In the genomic region with DNA sequence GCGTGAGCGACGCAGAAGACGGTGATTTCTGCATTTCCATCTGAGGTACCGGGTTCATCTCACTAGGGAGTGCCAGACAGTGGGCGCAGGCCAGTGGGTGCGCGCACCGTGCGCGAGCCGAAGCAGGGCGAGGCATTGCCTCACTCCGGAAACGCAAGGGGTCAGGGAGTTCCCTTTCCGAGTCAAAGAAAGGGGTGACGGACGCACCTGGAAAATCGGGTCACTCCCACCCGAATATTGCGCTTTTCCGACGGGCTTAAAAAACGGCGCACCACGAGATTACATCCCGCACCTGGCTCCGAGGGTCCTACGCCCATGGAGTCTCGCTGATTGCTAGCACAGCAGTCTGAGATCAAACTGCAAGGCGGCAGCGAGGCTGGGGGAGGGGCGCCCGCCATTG, we compare ENCODE assay signal across 8 cellular contexts.
A peak's percentile ranks its signal among the peaks of the same experiment; 100 is the strongest.
DNase-seq lines count a peak whose midpoint lies in the region; TF ChIP-seq lines count a peak whose summit lies in the region.
"Not testable (repeated sequence)": the region's sequence is repeated elsewhere in the genome, so short reads cannot be mapped to it uniquely, and the experiment has no call there.

No MANE protein-coding gene starts in this region.

- 59% methylated on average over 27 of the region's 34 CpGs for WGBS in esophagus muscularis mucosa
- 20 to 79% methylated on average over 3 to 30 of the region's 34 CpGs for WGBS in transverse colon (ENCODE audit: low coverage in 1 of 2), 2 donors

- intact Hi-C loops in MCF 10A (cut with micrococcal nuclease); transverse colon (cut with DNase I; ENCODE audit: low total_unique reads): not testable (repeated sequence)
- intact Hi-C loops in esophagus muscularis mucosa (cut with DNase I), result loop anchor here (10.0 kb wide), 1 partner anchor 166 kb away; no protein-coding TSS in a partner anchor

- H3K9ac ChIP-seq in ES-I3 (ENCODE audit: low read depth, low read length), result peak overlapping the region; percentile 41; the same call in 1 of the 2 replicates

- peak overlapping the region; percentile 85 for H3K27ac ChIP-seq in RWPE1
- H3K27ac ChIP-seq in esophagus muscularis mucosa (replicated peaks in 1 of 4); transverse colon: not testable (repeated sequence)

- not testable (repeated sequence) for H3K9me3 Mint-ChIP-seq in activated T-cell treated with anti-CD3 and anti-CD28 coated beads, Interleukin-2, amount 50 U/mL, for 24 hours; MCF 10A (ENCODE audit: unreplicated experiment); immature natural killer cell; neural crest cell

- H3K27me3 ChIP-seq in esophagus muscularis mucosa, transverse colon: not testable (repeated sequence)

- H3K4me3 ChIP-seq in esophagus muscularis mucosa (peak overlapping the region in 3 of 4 donors; percentile 22 to 42 (median 30)), transverse colon (peak overlapping the region in 2 of 4 donors; percentile 8 to 36)

- not testable (repeated sequence) for DNase-seq in RWPE1 (ENCODE audit: low spot score); activated T-cell treated with anti-CD3 and anti-CD28 coated beads, Interleukin-2, amount 50 U/mL, for 24 hours; MCF 10A (ENCODE audit: unreplicated experiment); esophagus muscularis mucosa (ENCODE audit: extremely low spot score); immature natural killer cell
- peak; percentile 13 for DNase-seq in neural crest cell (ENCODE audit: low read depth, low spot score)
- DNase-seq in transverse colon, result peak; percentile 49

- in situ Hi-C loops in transverse colon (cut with MboI; ENCODE audit: low pct_ligation_motif_present in 1 of 4, low pct_unique_long_range_greater_than_20kb in 1 of 4, low sequenced_read_pairs in 3 of 4), result not testable (repeated sequence)

- not testable (repeated sequence) for H3K4me1 Mint-ChIP-seq in activated T-cell treated with anti-CD3 and anti-CD28 coated beads, Interleukin-2, amount 50 U/mL, for 24 hours (ENCODE audit: low read depth); MCF 10A (ENCODE audit: insufficient read depth, unreplicated experiment); immature natural killer cell
- peaks cover 32% of the 10 kb centered on the region for H3K4me1 Mint-ChIP-seq in neural crest cell

- POLR2A ChIA-PET in RWPE1 (lab: Yijun Ruan, JAX; ENCODE audit: low non-redundant PET), result not testable (repeated sequence)
- POLR2A ChIA-PET in MCF 10A (lab: Yijun Ruan, JAX), result interaction anchor here (1.0 to 2.4 kb wide), 3 partner anchors 61 to 139 kb away, joined by 4 to 7 read pairs (median 5); no protein-coding TSS in a partner anchor

- CTCF ChIA-PET in RWPE1 (lab: Yijun Ruan, JAX); MCF 10A (lab: Yijun Ruan, JAX): not testable (repeated sequence)

- TF ChIP-seq EP300 in esophagus muscularis mucosa (IDR thresholded peaks at IDR 0.05); transverse colon (IDR thresholded peaks at IDR 0.05; ENCODE audit: low read depth): not testable (repeated sequence)

- not testable (repeated sequence) for TF ChIP-seq POLR2A in esophagus muscularis mucosa (IDR thresholded peaks at IDR 0.05; ENCODE audit: low read depth); transverse colon (IDR thresholded peaks at IDR 0.05)

- H3K36me3 ChIP-seq in ES-I3 (ENCODE audit: insufficient read depth, low read length); esophagus muscularis mucosa; transverse colon: not testable (repeated sequence)

- TF ChIP-seq CTCF in RWPE1 (conservative IDR thresholded peaks at IDR 0.05; ENCODE audit: low read depth); MCF 10A (IDR thresholded peaks at IDR 0.05; ENCODE audit: unreplicated experiment); esophagus muscularis mucosa (IDR thresholded peaks at IDR 0.05); neural crest cell (conservative IDR thresholded peaks at IDR 0.05); transverse colon (IDR thresholded peaks at IDR 0.05): not testable (repeated sequence)

- H3K27me3 Mint-ChIP-seq in activated T-cell treated with anti-CD3 and anti-CD28 coated beads, Interleukin-2, amount 50 U/mL, for 24 hours, result peaks cover 18% of the 10 kb centered on the region
- H3K27me3 Mint-ChIP-seq in MCF 10A (ENCODE audit: insufficient read depth, unreplicated experiment); immature natural killer cell (ENCODE audit: low read depth in 3 of 3); neural crest cell (ENCODE audit: low read depth): not testable (repeated sequence)

- H3K4me3 Mint-ChIP-seq in activated T-cell treated with anti-CD3 and anti-CD28 coated beads, Interleukin-2, amount 50 U/mL, for 24 hours, result peak overlapping the region; percentile 45
- peak overlapping the region; percentile 29 for H3K4me3 Mint-ChIP-seq in MCF 10A (ENCODE audit: unreplicated experiment)
- peak overlapping the region in 3 of 5 donors; percentile 13 to 68 (median 49) for H3K4me3 Mint-ChIP-seq in immature natural killer cell
- H3K4me3 Mint-ChIP-seq in neural crest cell, result peak overlapping the region; percentile 83

- H3K4me1 ChIP-seq in ES-I3 (ENCODE audit: insufficient read depth, low read length); esophagus muscularis mucosa; transverse colon: not testable (repeated sequence)

- not testable (repeated sequence) for BruUV-seq in MCF 10A (replicated peaks; lab: Mats Ljungman, UMichigan)

- H3K27ac Mint-ChIP-seq in activated T-cell treated with anti-CD3 and anti-CD28 coated beads, Interleukin-2, amount 50 U/mL, for 24 hours; MCF 10A (ENCODE audit: low read depth, unreplicated experiment); immature natural killer cell: not testable (repeated sequence)
- peak overlapping the region; percentile 95 for H3K27ac Mint-ChIP-seq in neural crest cell (ENCODE audit: unreplicated experiment)

- not testable (repeated sequence) for H3K36me3 Mint-ChIP-seq in activated T-cell treated with anti-CD3 and anti-CD28 coated beads, Interleukin-2, amount 50 U/mL, for 24 hours (ENCODE audit: low read depth); MCF 10A (ENCODE audit: insufficient read depth, unreplicated experiment); immature natural killer cell; neural crest cell (ENCODE audit: low read depth)

- H3K9me3 ChIP-seq in ES-I3 (ENCODE audit: control insufficient read depth, insufficient read depth, low read length); esophagus muscularis mucosa; transverse colon: not testable (repeated sequence)

Comparison
In these comparisons a context has a peak if more than half of its experiments do, and no peak if none do; other contexts are left out.
1. H3K4me3 Mint-ChIP-seq: peak in every context shown above with its lines; median percentile 83 in neural crest cell; 49 in immature natural killer cell; 45 in activated T-cell treated with anti-CD3 and anti-CD28 coated beads, Interleukin-2, amount 50 U/mL, for 24 hours; 29 in MCF 10A.